8 cellular contexts compared by ENCODE assay signal in the genomic region with DNA sequence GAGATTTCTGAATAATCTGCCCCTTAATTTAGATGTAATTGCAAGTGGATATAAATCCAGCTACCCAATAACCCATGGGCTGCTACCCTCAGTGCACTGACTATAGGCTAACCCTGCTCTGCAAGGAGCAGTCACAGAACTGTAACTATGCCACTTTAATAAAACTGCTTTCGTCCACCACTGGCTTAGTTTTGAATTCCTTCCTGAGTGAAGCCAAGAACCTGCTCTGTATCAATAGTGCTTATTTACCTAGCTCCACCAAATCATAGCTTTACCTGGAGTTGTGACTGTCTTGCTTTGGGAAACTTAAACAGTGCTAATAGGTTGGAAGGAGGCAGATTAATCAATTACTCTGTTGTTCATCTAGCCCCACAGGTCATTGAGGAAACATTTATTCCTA.
"Had no signal": no experiment of that assay in that cellular context is flagged by ENCODE, and none has a peak within 500 bp of the region (broad histone marks: within the 10 kb centered on the region; RNA-seq: fewer than 3 reads in every experiment).

No MANE protein-coding gene starts in this region.

- H3K27ac ChIP-seq: GM23248, HL-60 had no signal

- ATAC-seq: HCT116, HepG2 had no signal

- DNase-seq: GM23248, GOT3, H7, HFFc6 had no signal

- H3K9me3 ChIP-seq: HAP-1 had no signal

- H3K4me1 ChIP-seq: HAP-1 had no signal

- H3K36me3 ChIP-seq: HAP-1 had no signal

- H3K4me3 ChIP-seq: GM23248, HAP-1 had no signal
